38 cellular contexts compared by ENCODE assay signal in genomic region chr4:16483540-16483939, GRCh38.
"Had no signal": no experiment of that assay in that cellular context is flagged by ENCODE, and none has a peak within 500 bp of the region (broad histone marks: within the 10 kb centered on the region; RNA-seq: fewer than 3 reads in every experiment).

No MANE protein-coding gene starts in this region.

- H3K27me3 ChIP-seq: adrenal gland, ascending aorta, body of pancreas, brain microvascular endothelial cell, breast epithelium, cardiac muscle cell had no signal

- H3K9me3 ChIP-seq: adrenal gland, ascending aorta, body of pancreas had no signal

- H3K27ac Mint-ChIP-seq: activated naive CD4-positive, alpha-beta T cell treated with anti-CD3 and anti-CD28 coated beads for 36 hours; activated naive CD4-positive, alpha-beta T cell treated with anti-CD3 and anti-CD28 coated beads, Interleukin-2, amount 10 ng/mL, durations not matched to agents 7 days and 5 days; activated naive CD4-positive, alpha-beta T cell treated with anti-CD3 and anti-CD28 coated beads, Interleukin-2, amount 50 U/mL, for 24 hours; activated naive CD4-positive, alpha-beta T cell treated with anti-CD3 and anti-CD28 coated beads, Interleukin-2, amount 50 U/mL, for 72 hours; activated naive CD8-positive, alpha-beta T cell; activated naive CD8-positive, alpha-beta T cell treated with anti-CD3 and anti-CD28 coated beads for 36 hours; activated naive CD8-positive, alpha-beta T cell treated with anti-CD3 and anti-CD28 coated beads, Interleukin-2, amount 10 ng/mL, durations not matched to agents 7 days and 5 days; activated naive CD8-positive, alpha-beta T cell treated with anti-CD3 and anti-CD28 coated beads, Interleukin-2, amount 50 U/mL, for 24 hours; activated T-cell treated with anti-CD3 and anti-CD28 coated beads, Interleukin-2, amount 50 U/mL, for 24 hours; activated T-cell treated with anti-CD3 and anti-CD28 coated beads, Interleukin-2, amount 50 U/mL, for 72 hours; activated T-helper 1 cell treated with anti-CD3 and anti-CD28 coated beads, Interleukin-12 subunit alpha, Interleukin-12 subunit beta, Interleukin-2, Interleukin-4 antibody, amounts not matched to agents 30 ng/mL and 10 ng/mL and 1 ng/mL, durations not matched to agents 14 hours and 24 hours and 36 hours; activated T-helper 17 cell treated with anti-CD3 and anti-CD28 coated beads, Interleukin-2, amount 50 U/mL, for 72 hours; activated T-helper 2 cell treated with anti-CD3 and anti-CD28 coated beads, Interferon-gamma antibody, Interleukin-2, Interleukin-4, amounts not matched to agents 10 μg/mL and 5 μg/mL and 100 μg/mL, durations not matched to agents 14 hours and 24 hours and 36 hours; brain had no signal

- H3K4me1 ChIP-seq: adrenal gland, ascending aorta, body of pancreas, breast epithelium had no signal

- H3K27ac ChIP-seq: adrenal gland, ascending aorta, body of pancreas, brain microvascular endothelial cell, breast epithelium, cardiac muscle cell had no signal

- H3K36me3 ChIP-seq: adrenal gland, ascending aorta, brain microvascular endothelial cell, breast epithelium, cardiac muscle cell had no signal

- H3K9me3 Mint-ChIP-seq: activated naive CD4-positive, alpha-beta T cell treated with anti-CD3 and anti-CD28 coated beads, Interleukin-2, amount 10 ng/mL, durations not matched to agents 7 days and 5 days; activated naive CD4-positive, alpha-beta T cell treated with anti-CD3 and anti-CD28 coated beads, Interleukin-2, amount 50 U/mL, for 24 hours; activated T-helper 1 cell treated with anti-CD3 and anti-CD28 coated beads, Interleukin-12 subunit alpha, Interleukin-12 subunit beta, Interleukin-2, Interleukin-4 antibody, amounts not matched to agents 30 ng/mL and 10 ng/mL and 1 ng/mL, durations not matched to agents 14 hours and 24 hours and 36 hours; activated T-helper 2 cell treated with anti-CD3 and anti-CD28 coated beads, Interferon-gamma antibody, Interleukin-2, Interleukin-4, amounts not matched to agents 10 μg/mL and 5 μg/mL and 100 μg/mL, durations not matched to agents 14 hours and 24 hours and 36 hours had no signal

- H3K4me1 Mint-ChIP-seq: activated naive CD4-positive, alpha-beta T cell treated with anti-CD3 and anti-CD28 coated beads, Interleukin-2, amount 10 ng/mL, durations not matched to agents 7 days and 5 days; activated naive CD4-positive, alpha-beta T cell treated with anti-CD3 and anti-CD28 coated beads, Interleukin-2, amount 50 U/mL, for 24 hours; activated naive CD8-positive, alpha-beta T cell treated with anti-CD3 and anti-CD28 coated beads for 36 hours; activated naive CD8-positive, alpha-beta T cell treated with anti-CD3 and anti-CD28 coated beads, Interleukin-2, amount 50 U/mL, for 24 hours; activated T-helper 17 cell treated with anti-CD3 and anti-CD28 coated beads, Interleukin-2, amount 50 U/mL, for 72 hours; central memory CD8-positive, alpha-beta T cell had no signal

- H3K27me3 Mint-ChIP-seq: activated naive CD4-positive, alpha-beta T cell treated with anti-CD3 and anti-CD28 coated beads, Interleukin-2, amount 10 ng/mL, durations not matched to agents 7 days and 5 days; activated naive CD8-positive, alpha-beta T cell; activated naive CD8-positive, alpha-beta T cell treated with anti-CD3 and anti-CD28 coated beads for 36 hours; activated naive CD8-positive, alpha-beta T cell treated with anti-CD3 and anti-CD28 coated beads, Interleukin-2, amount 10 ng/mL, durations not matched to agents 7 days and 5 days; activated naive CD8-positive, alpha-beta T cell treated with anti-CD3 and anti-CD28 coated beads, Interleukin-2, amount 50 U/mL, for 24 hours; activated T-cell treated with anti-CD3 and anti-CD28 coated beads, Interleukin-2, amount 50 U/mL, for 24 hours; activated T-helper 17 cell treated with anti-CD3 and anti-CD28 coated beads, Interleukin-2, amount 50 U/mL, for 72 hours; brain; central memory CD8-positive, alpha-beta T cell had no signal

- DNase-seq: activated effector memory CD4-positive, alpha-beta T cell treated with anti-CD3 and anti-CD28 coated beads, Interleukin-2, amount 50 U/mL, for 16 hours; activated effector memory CD4-positive, alpha-beta T cell treated with Interleukin-2 at 50 U/mL for 16 hours; activated gamma-delta T cell; activated gamma-delta T cell treated with Interleukin-2 at 50 U/mL for 16 hours; activated naive CD4-positive, alpha-beta T cell; activated naive CD4-positive, alpha-beta T cell treated with anti-CD3 and anti-CD28 coated beads for 36 hours; activated naive CD4-positive, alpha-beta T cell treated with anti-CD3 and anti-CD28 coated beads, Interleukin-2, amount 10 ng/mL, durations not matched to agents 7 days and 5 days; activated naive CD4-positive, alpha-beta T cell treated with anti-CD3 and anti-CD28 coated beads, Interleukin-2, amount 50 U/mL, for 16 hours; activated naive CD4-positive, alpha-beta T cell treated with Interleukin-2 at 50 U/mL for 16 hours; activated naive CD8-positive, alpha-beta T cell treated with anti-CD3 and anti-CD28 coated beads for 36 hours; activated naive CD8-positive, alpha-beta T cell treated with anti-CD3 and anti-CD28 coated beads, Interleukin-2, amount 10 ng/mL, durations not matched to agents 7 days and 5 days; activated naive CD8-positive, alpha-beta T cell treated with anti-CD3 and anti-CD28 coated beads, Interleukin-2, amount 50 U/mL, for 24 hours; activated T-cell treated with anti-CD3 and anti-CD28 coated beads for 4 hours; activated T-cell treated with anti-CD3 and anti-CD28 coated beads, Interleukin-2, amount 50 U/mL, for 1 hour; activated T-cell treated with anti-CD3 and anti-CD28 coated beads, Interleukin-2, amount 50 U/mL, for 24 hours; activated T-cell treated with anti-CD3 and anti-CD28 coated beads, Interleukin-2, amount 50 U/mL, for 4 hours; activated T-cell treated with anti-CD3 and anti-CD28 coated beads, Interleukin-2, amount 50 U/mL, for 48 hours; activated T-cell treated with anti-CD3 and anti-CD28 coated beads, Interleukin-2, amount 50 U/mL, for 72 hours; adrenal gland; amniotic stem cell; amygdala; aorta; body of pancreas; brain microvascular endothelial cell; caudate nucleus; central memory CD4-positive, alpha-beta T cell; cerebellar nuclear complex had no signal

- ATAC-seq: activated naive CD4-positive, alpha-beta T cell treated with anti-CD3 and anti-CD28 coated beads, Interleukin-2, amount 50 U/mL, for 72 hours; activated naive CD8-positive, alpha-beta T cell treated with anti-CD3 and anti-CD28 coated beads, Interleukin-2, amount 50 U/mL, for 24 hours; activated T-cell treated with anti-CD3 and anti-CD28 coated beads, Interleukin-2, amount 50 U/mL, for 4 hours; activated T-cell treated with anti-CD3 and anti-CD28 coated beads, Interleukin-2, amount 50 U/mL, for 72 hours; activated T-helper 17 cell treated with anti-CD3 and anti-CD28 coated beads, Interleukin-2, amount 50 U/mL, for 72 hours; body of pancreas had no signal

- H3K4me3 Mint-ChIP-seq: activated naive CD4-positive, alpha-beta T cell treated with anti-CD3 and anti-CD28 coated beads for 36 hours; activated naive CD4-positive, alpha-beta T cell treated with anti-CD3 and anti-CD28 coated beads, Interleukin-2, amount 10 ng/mL, durations not matched to agents 7 days and 5 days; activated naive CD4-positive, alpha-beta T cell treated with anti-CD3 and anti-CD28 coated beads, Interleukin-2, amount 50 U/mL, for 24 hours; activated naive CD8-positive, alpha-beta T cell; activated naive CD8-positive, alpha-beta T cell treated with anti-CD3 and anti-CD28 coated beads for 36 hours; activated naive CD8-positive, alpha-beta T cell treated with anti-CD3 and anti-CD28 coated beads, Interleukin-2, amount 10 ng/mL, durations not matched to agents 7 days and 5 days; activated naive CD8-positive, alpha-beta T cell treated with anti-CD3 and anti-CD28 coated beads, Interleukin-2, amount 50 U/mL, for 24 hours; activated T-cell treated with anti-CD3 and anti-CD28 coated beads, Interleukin-2, amount 50 U/mL, for 24 hours; activated T-cell treated with anti-CD3 and anti-CD28 coated beads, Interleukin-2, amount 50 U/mL, for 4 hours; activated T-cell treated with anti-CD3 and anti-CD28 coated beads, Interleukin-2, amount 50 U/mL, for 72 hours; activated T-helper 1 cell treated with anti-CD3 and anti-CD28 coated beads, Interleukin-12 subunit alpha, Interleukin-12 subunit beta, Interleukin-2, Interleukin-4 antibody, amounts not matched to agents 30 ng/mL and 10 ng/mL and 1 ng/mL, durations not matched to agents 14 hours and 24 hours and 36 hours; activated T-helper 17 cell treated with anti-CD3 and anti-CD28 coated beads, Interleukin-2, amount 50 U/mL, for 72 hours; brain; central memory CD8-positive, alpha-beta T cell had no signal

- H3K36me3 Mint-ChIP-seq: activated naive CD4-positive, alpha-beta T cell treated with anti-CD3 and anti-CD28 coated beads, Interleukin-2, amount 10 ng/mL, durations not matched to agents 7 days and 5 days; activated naive CD4-positive, alpha-beta T cell treated with anti-CD3 and anti-CD28 coated beads, Interleukin-2, amount 50 U/mL, for 24 hours; activated naive CD4-positive, alpha-beta T cell treated with anti-CD3 and anti-CD28 coated beads, Interleukin-2, amount 50 U/mL, for 72 hours; activated naive CD8-positive, alpha-beta T cell; activated naive CD8-positive, alpha-beta T cell treated with anti-CD3 and anti-CD28 coated beads for 36 hours; activated naive CD8-positive, alpha-beta T cell treated with anti-CD3 and anti-CD28 coated beads, Interleukin-2, amount 10 ng/mL, durations not matched to agents 7 days and 5 days; brain had no signal

- H3K4me3 ChIP-seq: adrenal gland, ascending aorta, body of pancreas, breast epithelium, cardiac muscle cell had no signal
